12 cellular contexts compared by ENCODE assay signal in genomic region chr7:27123021-27123476, GRCh38. TPM values are rescaled to one million over a fixed set of nuclear protein-coding genes. Genes with fewer than 3 reads are reported as not detected.
DNase-seq lines count a peak whose midpoint lies in the region; TF ChIP-seq lines count a peak whose summit lies in the region.
"Had no signal": no experiment of that assay in that cellular context is flagged by ENCODE, and none has a peak within 500 bp of the region (broad histone marks: within the 10 kb centered on the region; RNA-seq: fewer than 3 reads in every experiment).

No MANE protein-coding gene starts in this region.

- no peaks in the 10 kb centered on the region for H3K36me3 Mint-ChIP-seq in activated CD4-positive, alpha-beta T cell treated with anti-CD3 and anti-CD28 coated beads, Interleukin-2, amount 10 ng/mL, durations not matched to agents 7 days and 5 days (ENCODE audit: low read depth)

- no peaks in the 10 kb centered on the region for H3K9me3 Mint-ChIP-seq in activated CD4-positive, alpha-beta T cell treated with anti-CD3 and anti-CD28 coated beads, Interleukin-2, amount 10 ng/mL, durations not matched to agents 7 days and 5 days

- DNase-seq in ACHN = peak; percentile 43
- DNase-seq in SK-MEL-5 (ENCODE audit: low read depth, low spot score) = peak; percentile 92
- no peak for DNase-seq in esophagus muscularis mucosa (ENCODE audit: extremely low spot score)
- DNase-seq in activated CD4-positive, alpha-beta T cell treated with anti-CD3 and anti-CD28 coated beads, Interleukin-2, amount 10 ng/mL, durations not matched to agents 7 days and 5 days = no peak
- DNase-seq in NCI-H2107 treated with DMSO at 0.1 percent for 48 hours (lab: John Stamatoyannopoulos, UW; ENCODE audit: unreplicated experiment) = no peak
- no peak for DNase-seq in RPMI8226
- DNase-seq in erythroblast (lab: John Stamatoyannopoulos, UW) = no peak
- DNase-seq: NCI-H1694; stimulated activated CD4-positive, alpha-beta T cell treated with anti-CD3 and anti-CD28 coated beads, Interleukin-15, amount 100 ng/mL, for 24 hours had no signal

- H3K27ac ChIP-seq in esophagus muscularis mucosa (replicated peaks in 1 of 4) = peak overlapping the region; percentile 96 to 100 (median 99)
- peak overlapping the region; percentile 53 for H3K27ac ChIP-seq in muscle layer of colon (ENCODE audit: low read depth, low read length)
- H3K27ac ChIP-seq: KMS-11 had no signal

- POLR2A ChIA-PET in activated CD4-positive, alpha-beta T cell treated with anti-CD3 and anti-CD28 coated beads, Interleukin-2, amount 10 ng/mL, durations not matched to agents 7 days and 5 days (lab: Charles Lee) = no interaction called here

- intact Hi-C loops in esophagus muscularis mucosa (cut with DNase I) = no loop called here

- H3K27me3 ChIP-seq in esophagus muscularis mucosa (no peaks in the 10 kb centered on the region), muscle layer of colon (ENCODE audit: control insufficient read depth in 1 of 2, insufficient read depth in 2 of 2, low read length in 2 of 2) (no peaks in the 10 kb centered on the region)

- in situ Hi-C loops in ACHN (cut with HindIII; ENCODE audit: low pct_ligation_motif_present, low pct_unique_long_range_greater_than_20kb, low sequenced_read_pairs) = loop anchor here (10.0 kb wide), 1 partner anchor 268 kb away; no protein-coding TSS in a partner anchor
- in situ Hi-C loops in SK-MEL-5 (cut with HindIII; ENCODE audit: low pct_unique_long_range_greater_than_20kb, low sequenced_read_pairs) = loop anchor here (10.0 kb wide), 1 partner anchor 268 kb away; no protein-coding TSS in a partner anchor

- CTCF ChIA-PET in activated CD4-positive, alpha-beta T cell treated with anti-CD3 and anti-CD28 coated beads, Interleukin-2, amount 10 ng/mL, durations not matched to agents 7 days and 5 days (lab: Charles Lee) = no interaction called here

- H3K27me3 Mint-ChIP-seq in activated CD4-positive, alpha-beta T cell treated with anti-CD3 and anti-CD28 coated beads, Interleukin-2, amount 10 ng/mL, durations not matched to agents 7 days and 5 days = peaks cover 24% of the 10 kb centered on the region

- peak in 1 of 3 experiments; percentile 13 for TF ChIP-seq CTCF in esophagus muscularis mucosa (IDR thresholded peaks at IDR 0.05)

- no peak overlapping the region for H3K9ac ChIP-seq in muscle layer of colon (ENCODE audit: low read length)
- H3K9ac ChIP-seq: KMS-11 had no signal

- H3K4me1 ChIP-seq in esophagus muscularis mucosa (peaks cover 27 to 89% (median 86%) of the 10 kb centered on the region in 4 donors), muscle layer of colon (ENCODE audit: insufficient read depth, low read length) (peaks cover 69% of the 10 kb centered on the region)

- no peak overlapping the region for H3K4me3 Mint-ChIP-seq in activated CD4-positive, alpha-beta T cell treated with anti-CD3 and anti-CD28 coated beads, Interleukin-2, amount 10 ng/mL, durations not matched to agents 7 days and 5 days

- TF ChIP-seq POLR2A in esophagus muscularis mucosa (IDR thresholded peaks at IDR 0.05; ENCODE audit: low read depth) = no peak
- TF ChIP-seq POLR2A in erythroblast (IDR thresholded peaks at IDR 0.05; ENCODE audit: low read length) = no peak

- no peaks in the 10 kb centered on the region for H3K9me3 ChIP-seq in esophagus muscularis mucosa
- no peaks in the 10 kb centered on the region for H3K9me3 ChIP-seq in muscle layer of colon (ENCODE audit: low read length)

- no peaks in the 10 kb centered on the region for H3K4me1 Mint-ChIP-seq in activated CD4-positive, alpha-beta T cell treated with anti-CD3 and anti-CD28 coated beads, Interleukin-2, amount 10 ng/mL, durations not matched to agents 7 days and 5 days

- H3K4me3 ChIP-seq in esophagus muscularis mucosa (peak overlapping the region; percentile 50 to 75 (median 66)), muscle layer of colon (ENCODE audit: low read depth in 1 of 2, low read length in 2 of 2) (peak overlapping the region in 1 of 2 donors; percentile 8)

- TF ChIP-seq EP300 in esophagus muscularis mucosa (IDR thresholded peaks at IDR 0.05) = no peak

- no peaks in the 10 kb centered on the region for H3K36me3 ChIP-seq in esophagus muscularis mucosa
- H3K36me3 ChIP-seq in muscle layer of colon (ENCODE audit: insufficient read depth, low read length) = peaks cover 10% of the 10 kb centered on the region

- WGBS in esophagus muscularis mucosa = 37% methylated on average over 9 of the region's 14 CpGs

- no peak overlapping the region for H3K27ac Mint-ChIP-seq in activated CD4-positive, alpha-beta T cell treated with anti-CD3 and anti-CD28 coated beads, Interleukin-2, amount 10 ng/mL, durations not matched to agents 7 days and 5 days

RNA-seq across cellular contexts. Expression of gene HOXA4, which starts 7.5 kb away (rescaled TPM):
- 0.50 and 0.83 TPM in 2 replicates for total RNA-seq in SK-MEL-5 (2014; rRNA removed; shearing (Covaris generic))
- 0.79 and 1.3 TPM in 2 replicates for polyA plus RNA-seq in SK-MEL-5 (2015; cell fraction: cytosol; rRNA removed)
- 1.0 and 1.2 TPM in 2 replicates for polyA plus RNA-seq in SK-MEL-5 (2015; cell fraction: nucleus; rRNA removed)
- total RNA-seq in esophagus muscularis mucosa = 10 to 100 TPM; 12.5 to 26.8 (median 18.1) TPM
- under 1 TPM in 1 of 2 experiments, not detected in 1; 0.25 TPM for total RNA-seq in activated CD4-positive, alpha-beta T cell treated with anti-CD3 and anti-CD28 coated beads, Interleukin-2, amount 10 ng/mL, durations not matched to agents 7 days and 5 days
- total RNA-seq: bronchial epithelial cell had no signal

RNA-seq across cellular contexts. Expression of gene HOXA5, which starts 20.4 kb away (rescaled TPM):
- 6.5 and 10.3 TPM in 2 replicates for total RNA-seq in SK-MEL-5 (2014; rRNA removed; shearing (Covaris generic))
- polyA plus RNA-seq in SK-MEL-5 (2015; cell fraction: cytosol; rRNA removed) = 5.2 and 6.8 TPM in 2 replicates
- 4.6 and 25.4 TPM in 2 replicates for polyA plus RNA-seq in SK-MEL-5 (2015; cell fraction: nucleus; rRNA removed)
- 10 to 100 TPM in 3 of 4 donors, 1 to 10 TPM in 1; 7.8 to 24.8 (median 14.7) TPM for total RNA-seq in esophagus muscularis mucosa
- not detected for total RNA-seq in activated CD4-positive, alpha-beta T cell treated with anti-CD3 and anti-CD28 coated beads, Interleukin-2, amount 10 ng/mL, durations not matched to agents 7 days and 5 days
- total RNA-seq: bronchial epithelial cell had no signal

RNA-seq across cellular contexts. Expression of gene HOXA2, which starts 20.6 kb away (rescaled TPM):
- total RNA-seq in SK-MEL-5 (2014; rRNA removed; shearing (Covaris generic)) = 0.21 and 0.67 TPM in 2 replicates
- 0.24 and 0.45 TPM in 2 replicates for polyA plus RNA-seq in SK-MEL-5 (2015; cell fraction: cytosol; rRNA removed)
- polyA plus RNA-seq in SK-MEL-5 (2015; cell fraction: nucleus; rRNA removed) = 6.9 and 7.6 TPM in 2 replicates
- total RNA-seq in esophagus muscularis mucosa = 1 to 10 TPM; 3.3 to 5.4 (median 4.4) TPM
- total RNA-seq in activated CD4-positive, alpha-beta T cell treated with anti-CD3 and anti-CD28 coated beads, Interleukin-2, amount 10 ng/mL, durations not matched to agents 7 days and 5 days = not detected
- total RNA-seq: bronchial epithelial cell had no signal

RNA-seq across cellular contexts. Expression of gene HOXA6, which starts 24.5 kb away (rescaled TPM):
- 1.5 and 1.9 TPM in 2 replicates for total RNA-seq in SK-MEL-5 (2014; rRNA removed; shearing (Covaris generic))
- 1.2 and 1.6 TPM in 2 replicates for polyA plus RNA-seq in SK-MEL-5 (2015; cell fraction: cytosol; rRNA removed)
- polyA plus RNA-seq in SK-MEL-5 (2015; cell fraction: nucleus; rRNA removed) = 2.2 and 3.5 TPM in 2 replicates
- total RNA-seq in esophagus muscularis mucosa = under 1 TPM in 2 of 4 donors, not detected in 2; 0.66 to 0.92 TPM
- not detected for total RNA-seq in activated CD4-positive, alpha-beta T cell treated with anti-CD3 and anti-CD28 coated beads, Interleukin-2, amount 10 ng/mL, durations not matched to agents 7 days and 5 days

RNA-seq across cellular contexts. Expression of gene HOXA1, which starts 27.2 kb away (rescaled TPM):
- total RNA-seq in SK-MEL-5 (2014; rRNA removed; shearing (Covaris generic)) = 5.6 TPM in 2 replicates
- polyA plus RNA-seq in SK-MEL-5 (2015; cell fraction: cytosol; rRNA removed) = 8.0 and 9.2 TPM in 2 replicates
- 3.4 and 7.9 TPM in 2 replicates for polyA plus RNA-seq in SK-MEL-5 (2015; cell fraction: nucleus; rRNA removed)
- 1 to 10 TPM in 1 of 4 donors, under 1 TPM in 3; 0.17 to 1.4 (median 0.56) TPM for total RNA-seq in esophagus muscularis mucosa
- under 1 TPM; 0.22 to 0.58 TPM for total RNA-seq in activated CD4-positive, alpha-beta T cell treated with anti-CD3 and anti-CD28 coated beads, Interleukin-2, amount 10 ng/mL, durations not matched to agents 7 days and 5 days

Comparison
In these comparisons a context has a peak if more than half of its experiments do, and no peak if none do; other contexts are left out.
1. DNase-seq: peak in ACHN (single experiment) and SK-MEL-5 (single experiment); none in esophagus muscularis mucosa (single experiment), activated CD4-positive, alpha-beta T cell treated with anti-CD3 and anti-CD28 coated beads, Interleukin-2, amount 10 ng/mL, durations not matched to agents 7 days and 5 days (single experiment), NCI-H2107 treated with DMSO at 0.1 percent for 48 hours (single experiment), RPMI8226 (single experiment) and erythroblast (0 of 2).